In the genomic region with DNA sequence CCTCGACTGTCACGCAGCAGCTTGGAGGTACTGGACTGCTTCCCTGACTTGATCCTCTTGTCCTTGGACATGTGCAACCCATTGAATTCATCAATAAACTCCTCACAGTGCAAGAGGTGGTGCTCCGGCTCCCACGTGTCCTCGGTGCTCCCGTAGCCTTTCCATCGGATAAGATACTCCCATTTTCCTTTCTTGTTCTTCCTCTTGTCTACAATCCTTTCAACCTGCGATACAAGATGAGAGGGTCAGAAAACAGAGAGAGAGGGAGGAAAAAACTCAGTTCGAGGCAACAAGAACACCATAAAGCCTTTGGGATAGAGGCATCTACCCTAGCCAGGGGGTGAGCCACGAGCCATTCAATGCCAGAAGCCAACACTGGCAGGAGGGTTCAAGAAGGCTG, we compare ENCODE assay signal across 38 cellular contexts.
"Had no signal": no experiment of that assay in that cellular context is flagged by ENCODE, and none has a peak within 500 bp of the region (broad histone marks: within the 10 kb centered on the region; RNA-seq: fewer than 3 reads in every experiment).

No MANE protein-coding gene starts in this region.

- H3K27ac Mint-ChIP-seq: activated naive CD4-positive, alpha-beta T cell treated with anti-CD3 and anti-CD28 coated beads for 36 hours; activated naive CD4-positive, alpha-beta T cell treated with anti-CD3 and anti-CD28 coated beads, Interleukin-2, amount 10 ng/mL, durations not matched to agents 7 days and 5 days; activated naive CD4-positive, alpha-beta T cell treated with anti-CD3 and anti-CD28 coated beads, Interleukin-2, amount 50 U/mL, for 24 hours; activated naive CD4-positive, alpha-beta T cell treated with anti-CD3 and anti-CD28 coated beads, Interleukin-2, amount 50 U/mL, for 72 hours; activated naive CD8-positive, alpha-beta T cell; activated naive CD8-positive, alpha-beta T cell treated with anti-CD3 and anti-CD28 coated beads for 36 hours; activated naive CD8-positive, alpha-beta T cell treated with anti-CD3 and anti-CD28 coated beads, Interleukin-2, amount 10 ng/mL, durations not matched to agents 7 days and 5 days; activated naive CD8-positive, alpha-beta T cell treated with anti-CD3 and anti-CD28 coated beads, Interleukin-2, amount 50 U/mL, for 24 hours; activated T-cell treated with anti-CD3 and anti-CD28 coated beads, Interleukin-2, amount 50 U/mL, for 24 hours; activated T-cell treated with anti-CD3 and anti-CD28 coated beads, Interleukin-2, amount 50 U/mL, for 72 hours; activated T-helper 1 cell treated with anti-CD3 and anti-CD28 coated beads, Interleukin-12 subunit alpha, Interleukin-12 subunit beta, Interleukin-2, Interleukin-4 antibody, amounts not matched to agents 30 ng/mL and 10 ng/mL and 1 ng/mL, durations not matched to agents 14 hours and 24 hours and 36 hours; activated T-helper 17 cell treated with anti-CD3 and anti-CD28 coated beads, Interleukin-2, amount 50 U/mL, for 72 hours; activated T-helper 2 cell treated with anti-CD3 and anti-CD28 coated beads, Interferon-gamma antibody, Interleukin-2, Interleukin-4, amounts not matched to agents 10 μg/mL and 5 μg/mL and 100 μg/mL, durations not matched to agents 14 hours and 24 hours and 36 hours; brain had no signal

- H3K9me3 ChIP-seq: adrenal gland, ascending aorta, body of pancreas, breast epithelium had no signal

- H3K27ac ChIP-seq: adrenal gland, ascending aorta, body of pancreas, breast epithelium, cardiac muscle cell had no signal

- H3K4me3 Mint-ChIP-seq: activated naive CD4-positive, alpha-beta T cell treated with anti-CD3 and anti-CD28 coated beads for 36 hours; activated naive CD4-positive, alpha-beta T cell treated with anti-CD3 and anti-CD28 coated beads, Interleukin-2, amount 10 ng/mL, durations not matched to agents 7 days and 5 days; activated naive CD4-positive, alpha-beta T cell treated with anti-CD3 and anti-CD28 coated beads, Interleukin-2, amount 50 U/mL, for 24 hours; activated naive CD8-positive, alpha-beta T cell; activated naive CD8-positive, alpha-beta T cell treated with anti-CD3 and anti-CD28 coated beads for 36 hours; activated naive CD8-positive, alpha-beta T cell treated with anti-CD3 and anti-CD28 coated beads, Interleukin-2, amount 10 ng/mL, durations not matched to agents 7 days and 5 days; activated naive CD8-positive, alpha-beta T cell treated with anti-CD3 and anti-CD28 coated beads, Interleukin-2, amount 50 U/mL, for 24 hours; activated T-cell treated with anti-CD3 and anti-CD28 coated beads, Interleukin-2, amount 50 U/mL, for 24 hours; activated T-cell treated with anti-CD3 and anti-CD28 coated beads, Interleukin-2, amount 50 U/mL, for 4 hours; activated T-cell treated with anti-CD3 and anti-CD28 coated beads, Interleukin-2, amount 50 U/mL, for 72 hours; activated T-helper 1 cell treated with anti-CD3 and anti-CD28 coated beads, Interleukin-12 subunit alpha, Interleukin-12 subunit beta, Interleukin-2, Interleukin-4 antibody, amounts not matched to agents 30 ng/mL and 10 ng/mL and 1 ng/mL, durations not matched to agents 14 hours and 24 hours and 36 hours; activated T-helper 17 cell treated with anti-CD3 and anti-CD28 coated beads, Interleukin-2, amount 50 U/mL, for 72 hours; brain; central memory CD8-positive, alpha-beta T cell had no signal

- H3K4me3 ChIP-seq: adrenal gland, ascending aorta, body of pancreas, breast epithelium, cardiac muscle cell had no signal

- H3K4me1 Mint-ChIP-seq: activated naive CD4-positive, alpha-beta T cell treated with anti-CD3 and anti-CD28 coated beads, Interleukin-2, amount 10 ng/mL, durations not matched to agents 7 days and 5 days; activated naive CD8-positive, alpha-beta T cell treated with anti-CD3 and anti-CD28 coated beads for 36 hours; activated naive CD8-positive, alpha-beta T cell treated with anti-CD3 and anti-CD28 coated beads, Interleukin-2, amount 10 ng/mL, durations not matched to agents 7 days and 5 days; brain had no signal

- H3K4me1 ChIP-seq: adrenal gland, ascending aorta, body of pancreas, breast epithelium had no signal

- H3K27me3 Mint-ChIP-seq: activated naive CD4-positive, alpha-beta T cell treated with anti-CD3 and anti-CD28 coated beads, Interleukin-2, amount 10 ng/mL, durations not matched to agents 7 days and 5 days; activated naive CD4-positive, alpha-beta T cell treated with anti-CD3 and anti-CD28 coated beads, Interleukin-2, amount 50 U/mL, for 24 hours; activated naive CD8-positive, alpha-beta T cell; activated naive CD8-positive, alpha-beta T cell treated with anti-CD3 and anti-CD28 coated beads for 36 hours; activated naive CD8-positive, alpha-beta T cell treated with anti-CD3 and anti-CD28 coated beads, Interleukin-2, amount 50 U/mL, for 24 hours; activated T-cell treated with anti-CD3 and anti-CD28 coated beads, Interleukin-2, amount 50 U/mL, for 24 hours; activated T-helper 17 cell treated with anti-CD3 and anti-CD28 coated beads, Interleukin-2, amount 50 U/mL, for 72 hours; central memory CD8-positive, alpha-beta T cell had no signal

- ATAC-seq: activated naive CD4-positive, alpha-beta T cell treated with anti-CD3 and anti-CD28 coated beads, Interleukin-2, amount 50 U/mL, for 72 hours; activated naive CD8-positive, alpha-beta T cell treated with anti-CD3 and anti-CD28 coated beads, Interleukin-2, amount 50 U/mL, for 24 hours; activated T-cell treated with anti-CD3 and anti-CD28 coated beads, Interleukin-2, amount 50 U/mL, for 4 hours; activated T-cell treated with anti-CD3 and anti-CD28 coated beads, Interleukin-2, amount 50 U/mL, for 72 hours; activated T-helper 17 cell treated with anti-CD3 and anti-CD28 coated beads, Interleukin-2, amount 50 U/mL, for 72 hours; body of pancreas had no signal

- H3K36me3 ChIP-seq: adrenal gland, ascending aorta, breast epithelium, cardiac muscle cell had no signal

- H3K27me3 ChIP-seq: adrenal gland, ascending aorta, body of pancreas, breast epithelium, cardiac muscle cell had no signal

- H3K9me3 Mint-ChIP-seq: activated naive CD4-positive, alpha-beta T cell treated with anti-CD3 and anti-CD28 coated beads, Interleukin-2, amount 50 U/mL, for 24 hours; activated naive CD8-positive, alpha-beta T cell treated with anti-CD3 and anti-CD28 coated beads for 36 hours; activated T-cell treated with anti-CD3 and anti-CD28 coated beads, Interleukin-2, amount 50 U/mL, for 24 hours; activated T-cell treated with anti-CD3 and anti-CD28 coated beads, Interleukin-2, amount 50 U/mL, for 4 hours; activated T-cell treated with anti-CD3 and anti-CD28 coated beads, Interleukin-2, amount 50 U/mL, for 72 hours; central memory CD8-positive, alpha-beta T cell had no signal

- DNase-seq: activated effector memory CD4-positive, alpha-beta T cell treated with anti-CD3 and anti-CD28 coated beads, Interleukin-2, amount 50 U/mL, for 16 hours; activated effector memory CD4-positive, alpha-beta T cell treated with Interleukin-2 at 50 U/mL for 16 hours; activated gamma-delta T cell; activated gamma-delta T cell treated with Interleukin-2 at 50 U/mL for 16 hours; activated naive CD4-positive, alpha-beta T cell; activated naive CD4-positive, alpha-beta T cell treated with anti-CD3 and anti-CD28 coated beads for 36 hours; activated naive CD4-positive, alpha-beta T cell treated with anti-CD3 and anti-CD28 coated beads, Interleukin-2, amount 10 ng/mL, durations not matched to agents 7 days and 5 days; activated naive CD4-positive, alpha-beta T cell treated with anti-CD3 and anti-CD28 coated beads, Interleukin-2, amount 50 U/mL, for 16 hours; activated naive CD4-positive, alpha-beta T cell treated with Interleukin-2 at 50 U/mL for 16 hours; activated naive CD8-positive, alpha-beta T cell treated with anti-CD3 and anti-CD28 coated beads for 36 hours; activated naive CD8-positive, alpha-beta T cell treated with anti-CD3 and anti-CD28 coated beads, Interleukin-2, amount 10 ng/mL, durations not matched to agents 7 days and 5 days; activated naive CD8-positive, alpha-beta T cell treated with anti-CD3 and anti-CD28 coated beads, Interleukin-2, amount 50 U/mL, for 24 hours; activated T-cell treated with anti-CD3 and anti-CD28 coated beads for 4 hours; activated T-cell treated with anti-CD3 and anti-CD28 coated beads, Interleukin-2, amount 50 U/mL, for 1 hour; activated T-cell treated with anti-CD3 and anti-CD28 coated beads, Interleukin-2, amount 50 U/mL, for 24 hours; activated T-cell treated with anti-CD3 and anti-CD28 coated beads, Interleukin-2, amount 50 U/mL, for 4 hours; activated T-cell treated with anti-CD3 and anti-CD28 coated beads, Interleukin-2, amount 50 U/mL, for 48 hours; activated T-cell treated with anti-CD3 and anti-CD28 coated beads, Interleukin-2, amount 50 U/mL, for 72 hours; adrenal gland; amniotic stem cell; amygdala; anterior cingulate cortex; aorta; body of pancreas; caudate nucleus; central memory CD4-positive, alpha-beta T cell; cerebellar nuclear complex had no signal
